ENCODE assay signal across 22 cellular contexts in the genomic region with DNA sequence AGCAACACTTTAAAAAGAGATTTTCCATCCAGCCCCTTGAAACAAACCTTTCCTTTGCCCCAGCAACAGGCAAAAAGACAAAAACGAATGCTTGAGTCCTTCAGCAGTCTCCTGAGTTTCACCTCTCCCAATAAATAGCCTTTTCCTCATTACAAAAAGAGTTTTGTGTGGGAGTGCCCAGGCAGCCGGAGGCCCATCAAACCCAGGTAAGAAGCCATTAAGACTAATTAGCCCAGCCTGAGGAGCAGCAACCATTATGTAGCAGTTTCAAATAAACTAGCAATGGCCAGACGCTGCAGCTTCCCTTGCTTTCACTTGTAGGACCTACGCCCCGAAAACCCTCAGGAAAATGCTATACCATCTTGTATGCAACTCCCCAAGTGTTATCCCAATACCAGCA. TPM values are rescaled to one million over a fixed set of nuclear protein-coding genes. Genes with fewer than 3 reads are reported as not detected.
DNase-seq lines count a peak whose midpoint lies in the region; ATAC-seq, FAIRE-seq and TF ChIP-seq lines count a peak whose summit lies in the region.
"Had no signal": no experiment of that assay in that cellular context is flagged by ENCODE, and none has a peak within 500 bp of the region (broad histone marks: within the 10 kb centered on the region; RNA-seq: fewer than 3 reads in every experiment).

No MANE protein-coding gene starts in this region.

- H3K4me2 ChIP-seq in trophoblast cell (ENCODE audit: low read length): no peak overlapping the region
- H3K4me2 ChIP-seq: A549 had no signal

- no peaks in the 10 kb centered on the region for H3K36me3 ChIP-seq in trophoblast cell (ENCODE audit: control insufficient read depth in 1 of 2, insufficient read depth in 2 of 2, low read length in 2 of 2)
- no peaks in the 10 kb centered on the region for H3K36me3 ChIP-seq in left ventricle myocardium inferior

- H3K27me3 Mint-ChIP-seq in immature natural killer cell (ENCODE audit: low read depth in 3 of 3): peaks cover 4 to 11% (median 8%) of the 10 kb centered on the region in 3 donors
- H3K27me3 Mint-ChIP-seq in natural killer cell (ENCODE audit: low read depth in 2 of 2): no peaks in the 10 kb centered on the region
- H3K27me3 Mint-ChIP-seq: CD4-positive, alpha-beta T cell had no signal

- no peak overlapping the region for H3K9ac ChIP-seq in trophoblast cell (ENCODE audit: low read length)
- H3K9ac ChIP-seq: GM23248 had no signal

- no peak overlapping the region for H3K23ac ChIP-seq in trophoblast cell (ENCODE audit: low read length)

- FAIRE-seq in frontal cortex (lab: Jason Lieb, UNC): no peak
- FAIRE-seq: A549, D721Med, GM12892, GM18507, H54 had no signal

- H3K4me3 ChIP-seq in trophoblast cell (ENCODE audit: low read depth, low read length) (no peak overlapping the region), left ventricle myocardium inferior (no peak overlapping the region)
- H3K4me3 ChIP-seq: A549, GM23248 had no signal

- H3K18ac ChIP-seq in trophoblast cell (ENCODE audit: low read length): no peak overlapping the region

- no peak overlapping the region for H2BK5ac ChIP-seq in trophoblast cell (ENCODE audit: low read depth, low read length, poor library complexity)

- no peak for ATAC-seq in natural killer cell
- ATAC-seq: A549 had no signal

- no peak overlapping the region for H2AFZ ChIP-seq in trophoblast cell (ENCODE audit: insufficient read depth, low read length, poor library complexity)
- H2AFZ ChIP-seq: GM23248 had no signal

- H3K36me3 Mint-ChIP-seq in immature natural killer cell: no peaks in the 10 kb centered on the region
- H3K36me3 Mint-ChIP-seq in natural killer cell: no peaks in the 10 kb centered on the region

- no peak overlapping the region for H4K91ac ChIP-seq in trophoblast cell (ENCODE audit: low read depth, low read length)

- H3K4ac ChIP-seq in trophoblast cell (ENCODE audit: low read depth, low read length): peak overlapping the region; percentile 44

- peaks cover 7% of the 10 kb centered on the region for H3K79me2 ChIP-seq in trophoblast cell (ENCODE audit: control insufficient read depth, insufficient read depth, low read length, poor library complexity)

- peak overlapping the region; percentile 72 to 81 (median 78) for H3K4me3 Mint-ChIP-seq in immature natural killer cell
- peak overlapping the region; percentile 74 for H3K4me3 Mint-ChIP-seq in natural killer cell
- H3K4me3 Mint-ChIP-seq: CD4-positive, alpha-beta T cell had no signal

- DNase-seq in ELF-1 (ENCODE audit: low read depth, low spot score): peak; percentile 34
- no peak for DNase-seq in immature natural killer cell
- no peak for DNase-seq in natural killer cell
- DNase-seq in trophoblast cell: no peak
- no peak for DNase-seq in frontal cortex (ENCODE audit: low spot score in 2 of 2)
- DNase-seq in left ventricle myocardium inferior: no peak
- DNase-seq in NCI-H2227 (lab: John Stamatoyannopoulos, UW; ENCODE audit: unreplicated experiment): no peak
- DNase-seq in NCI-H526 treated with DMSO at 0.1 percent for 48 hours (lab: John Stamatoyannopoulos, UW): no peak
- DNase-seq: AML-193; Caco-2; CD4-positive, alpha-beta T cell; GDM1; GM23248; HCEC 1CT had no signal

- TF ChIP-seq CTCF in natural killer cell (IDR thresholded peaks at IDR 0.05) (no peak), left ventricle myocardium inferior (IDR thresholded peaks at IDR 0.05; ENCODE audit: borderline replicate concordance) (no peak)

- no peak overlapping the region for H2BK120ac ChIP-seq in trophoblast cell (ENCODE audit: insufficient read depth, low read length, poor library complexity)

- no peak overlapping the region for H4K8ac ChIP-seq in trophoblast cell (ENCODE audit: low read depth, low read length)

- no peak overlapping the region for H4K12ac ChIP-seq in trophoblast cell (ENCODE audit: low read depth, low read length)

- H3K4me1 Mint-ChIP-seq in immature natural killer cell (peaks cover 77 to 97% of the 10 kb centered on the region in 2 donors), natural killer cell (peaks cover 61 to 84% of the 10 kb centered on the region in 2 donors)

- H2BK12ac ChIP-seq in trophoblast cell (ENCODE audit: low read length): no peak overlapping the region

- H3K9me3 Mint-ChIP-seq in immature natural killer cell: no peaks in the 10 kb centered on the region
- H3K9me3 Mint-ChIP-seq in natural killer cell: no peaks in the 10 kb centered on the region
- H3K9me3 Mint-ChIP-seq: CD4-positive, alpha-beta T cell had no signal

- no CpG with 5 or more reads among the region's 5 CpGs for WGBS in trophoblast cell (ENCODE audit: extremely low coverage, insufficient coverage, insufficient read length)

- H3K27ac Mint-ChIP-seq in immature natural killer cell (peak overlapping the region; percentile 22 to 91 (median 76)), natural killer cell (peak overlapping the region in 1 of 2 donors; percentile 20)
- H3K27ac Mint-ChIP-seq: CD4-positive, alpha-beta T cell had no signal

- H2AK5ac ChIP-seq in trophoblast cell (ENCODE audit: low read length): no peak overlapping the region

- no peak overlapping the region for H3K14ac ChIP-seq in trophoblast cell (ENCODE audit: low read length)

- H3K9me3 ChIP-seq in trophoblast cell (ENCODE audit: insufficient read depth, low read depth, low read length) (no peaks in the 10 kb centered on the region), left ventricle myocardium inferior (replicated peaks) (no peaks in the 10 kb centered on the region)
- H3K9me3 ChIP-seq: A549, Caco-2 had no signal

- H3K79me1 ChIP-seq in trophoblast cell (ENCODE audit: low read length): peaks cover 17% of the 10 kb centered on the region

- H3K27me3 ChIP-seq in trophoblast cell (ENCODE audit: insufficient read depth, low read length) (no peaks in the 10 kb centered on the region), left ventricle myocardium inferior (ENCODE audit: low read depth) (no peaks in the 10 kb centered on the region)

- intact Hi-C loops in natural killer cell (cut with micrococcal nuclease): no loop called here
- intact Hi-C loops in left ventricle myocardium inferior (cut with micrococcal nuclease): no loop called here

- no peak overlapping the region for H3K27ac ChIP-seq in trophoblast cell (ENCODE audit: low read depth, low read length)
- no peak overlapping the region for H3K27ac ChIP-seq in left ventricle myocardium inferior (replicated peaks)
- H3K27ac ChIP-seq: 22Rv1, A549, C4-2B, GM23248, HL-60 had no signal

- H3K4me1 ChIP-seq in trophoblast cell (ENCODE audit: control insufficient read depth in 1 of 2, insufficient read depth in 2 of 2, low read length in 2 of 2): peaks cover 29 to 37% of the 10 kb centered on the region in 2 experiments
- H3K4me1 ChIP-seq in left ventricle myocardium inferior: peaks cover 15% of the 10 kb centered on the region
- H3K4me1 ChIP-seq: A549, Caco-2 had no signal

RNA-seq across cellular contexts. Expression of gene GAS7, which starts 15.6 kb away (rescaled TPM):
- 10 to 100 TPM in 2 of 3 donors, 1 to 10 TPM in 1; 8.1 to 31.2 (median 13.7) TPM for polyA plus RNA-seq in immature natural killer cell
- total RNA-seq in natural killer cell: 10 to 100 TPM; 70.7 to 89.1 (median 84.8) TPM
- polyA plus RNA-seq in trophoblast cell (2013): 18.4 and 20.0 TPM in 2 replicates
- total RNA-seq in frontal cortex: 67.7 TPM
- total RNA-seq in left ventricle myocardium inferior: 87.6 TPM
